Comparison of ENCODE assay signal across 18 cellular contexts in the genomic region with DNA sequence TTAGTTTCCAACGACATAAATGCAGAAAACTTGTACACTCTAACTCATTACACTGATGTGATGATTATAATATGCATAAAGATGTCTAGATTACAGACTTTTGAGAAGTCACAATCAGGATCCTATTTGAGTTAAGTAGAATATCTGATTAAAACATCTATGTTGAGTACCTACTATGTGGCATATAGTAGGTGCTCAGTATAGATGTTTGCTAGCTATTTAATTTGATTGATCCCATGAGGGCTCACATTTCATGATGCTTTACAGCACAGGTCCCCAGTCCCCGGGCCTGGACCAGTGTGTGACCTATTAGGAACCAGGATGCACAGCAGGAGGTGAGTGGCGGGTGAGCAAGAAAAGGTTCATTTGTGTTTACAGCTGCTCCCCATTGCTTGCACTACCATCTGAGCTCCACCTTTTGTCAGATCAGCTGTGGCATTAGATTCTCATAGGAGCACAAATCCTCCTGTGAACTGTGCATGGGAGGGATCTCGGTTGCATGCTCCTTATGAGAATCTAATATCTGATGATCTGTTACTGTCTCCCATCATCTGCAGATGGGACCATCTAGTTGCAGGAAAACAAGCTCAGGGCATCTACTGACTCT. TPM values are rescaled to one million over a fixed set of nuclear protein-coding genes. Genes with fewer than 3 reads are reported as not detected.
DNase-seq lines count a peak whose midpoint lies in the region; ATAC-seq and TF ChIP-seq lines count a peak whose summit lies in the region.
"Had no signal": no experiment of that assay in that cellular context is flagged by ENCODE, and none has a peak within 500 bp of the region (broad histone marks: within the 10 kb centered on the region; RNA-seq: fewer than 3 reads in every experiment).

No MANE protein-coding gene starts in this region.

- ATAC-seq in PC-3 = peak; percentile 21; the same call in 1 of the 2 replicates
- no peak for ATAC-seq in HG03280 (IDR thresholded peaks at IDR 0.05; ENCODE audit: unreplicated experiment)
- ATAC-seq in HG03097 (IDR thresholded peaks at IDR 0.05; ENCODE audit: low FRiP score, unreplicated experiment) = no peak
- ATAC-seq in GM18498 (IDR thresholded peaks at IDR 0.05; ENCODE audit: unreplicated experiment) = no peak
- ATAC-seq: activated naive CD8-positive, alpha-beta T cell treated with anti-CD3 and anti-CD28 coated beads, Interleukin-2, amount 50 U/mL, for 24 hours; sciatic nerve; WTC11 had no signal

- peak overlapping the region; percentile 97 for H3K9ac ChIP-seq in PC-3 (ENCODE audit: low read length)
- H3K9ac ChIP-seq in mammary epithelial cell (ENCODE audit: insufficient read depth, low read length) = no peak overlapping the region
- peak overlapping the region; percentile 17 for H3K9ac ChIP-seq in skeletal muscle satellite cell (ENCODE audit: low read depth, low read length)

- peak overlapping the region; percentile 96 for H3K27ac ChIP-seq in PC-3 (ENCODE audit: low read length)
- peak overlapping the region; percentile 24 for H3K27ac ChIP-seq in mammary epithelial cell (ENCODE audit: insufficient read depth, low read depth, low read length)

- TF ChIP-seq CTCF in PC-3 (conservative IDR thresholded peaks at IDR 0.05; ENCODE audit: low read depth, low read length) (no peak), mammary epithelial cell (conservative IDR thresholded peaks at IDR 0.05 in 1 of 2, IDR thresholded peaks at IDR 0.05 in 1 of 2; ENCODE audit: extremely low read depth in 1 of 2, insufficient read depth in 1 of 2, low read depth in 1 of 2, low read length in 2 of 2) (no peak)

- H3F3A ChIP-seq in PC-3 (ENCODE audit: low read length, unreplicated experiment) = peaks cover 35% of the 10 kb centered on the region

- no peaks in the 10 kb centered on the region for H3K27me3 ChIP-seq in PC-3 (ENCODE audit: low read length)
- no peaks in the 10 kb centered on the region for H3K27me3 ChIP-seq in mammary epithelial cell (ENCODE audit: insufficient read depth, low read length)
- H3K27me3 ChIP-seq in skeletal muscle satellite cell (ENCODE audit: control insufficient read depth, insufficient read depth, low read length) = no peaks in the 10 kb centered on the region

- BruUV-seq in PC-3 (replicated peaks; lab: Mats Ljungman, UMichigan) (TSS peak; percentile 45), mammary epithelial cell (replicated peaks; lab: Mats Ljungman, UMichigan) (no TSS peak)

- POLR2A ChIA-PET in PC-3 (lab: Charles Lee; ENCODE audit: unreplicated experiment) = interaction anchor here (0.5 to 1.9 kb wide), 6 partner anchors 12 to 452 kb away, joined by 3 to 5 read pairs (median 3); no protein-coding TSS in a partner anchor

- intact Hi-C loops in PC-3 (cut with micrococcal nuclease) = loop anchor here (5.0 kb wide), 1 partner anchor 45 kb away; no protein-coding TSS in a partner anchor
- intact Hi-C loops in mammary epithelial cell (cut with micrococcal nuclease) = no loop called here

- H4K20me1 ChIP-seq in PC-3 (ENCODE audit: low read length) (no peaks in the 10 kb centered on the region), mammary epithelial cell (ENCODE audit: insufficient read depth, low read length) (no peaks in the 10 kb centered on the region)

- peak; percentile 28 for DNase-seq in H4 (ENCODE audit: low spot score)
- DNase-seq in PC-3 = no peak
- no peak for DNase-seq in mammary epithelial cell
- DNase-seq: activated naive CD8-positive, alpha-beta T cell treated with anti-CD3 and anti-CD28 coated beads, Interleukin-2, amount 50 U/mL, for 24 hours; C1 segment of cervical spinal cord; caudate nucleus; midbrain; NCI-H2081; NCI-H526 treated with DMSO at 0.1 percent for 48 hours; RPMI8226; stimulated activated CD4-positive, alpha-beta T cell treated with anti-CD3 and anti-CD28 coated beads, Interleukin-4, amount 100 ng/mL, for 24 hours; stimulated activated CD8-positive, alpha-beta memory T cell treated with anti-CD3 and anti-CD28 coated beads, Interleukin-4, amount 100 ng/mL, for 48 hours had no signal

- no peaks in the 10 kb centered on the region for H3K36me3 ChIP-seq in PC-3 (ENCODE audit: low read depth, low read length)
- no peaks in the 10 kb centered on the region for H3K36me3 ChIP-seq in mammary epithelial cell (ENCODE audit: insufficient read depth, low read length)
- no peaks in the 10 kb centered on the region for H3K36me3 ChIP-seq in skeletal muscle satellite cell (ENCODE audit: insufficient read depth, low read length)

- no peaks in the 10 kb centered on the region for H3K9me3 ChIP-seq in PC-3 (ENCODE audit: low read length)
- no peaks in the 10 kb centered on the region for H3K9me3 ChIP-seq in mammary epithelial cell (replicated peaks; ENCODE audit: insufficient read depth, low read length)
- H3K9me3 ChIP-seq in skeletal muscle satellite cell (replicated peaks; ENCODE audit: low read length) = no peaks in the 10 kb centered on the region

- H3K4me3 ChIP-seq in PC-3 (ENCODE audit: low read length) (no peak overlapping the region), mammary epithelial cell (replicated peaks in 1 of 3; ENCODE audit: insufficient read depth in 1 of 3, low read depth in 2 of 3, low read length in 3 of 3) (no peak overlapping the region), skeletal muscle satellite cell (ENCODE audit: low read length) (no peak overlapping the region)

- 95% methylated on average over 4 of the region's 4 CpGs for WGBS in mammary epithelial cell (ENCODE audit: low coverage, missing lambda C conversion rate)

- H3K9me2 ChIP-seq in PC-3 (replicated peaks; ENCODE audit: low read length) = no peaks in the 10 kb centered on the region

- in situ Hi-C loops in mammary epithelial cell (cut with MboI; ENCODE audit: low sequenced_read_pairs in 2 of 2) = no loop called here

- CTCF ChIA-PET in PC-3 (lab: Charles Lee) (interaction anchor here (1.6 kb wide), 1 partner anchor 157 kb away, joined by 5 read pairs; no protein-coding TSS in a partner anchor), mammary epithelial cell (lab: Charles Lee; ENCODE audit: low non-redundant PET) (no interaction called here)

- dilution Hi-C loops in mammary epithelial cell (cut with HindIII; ENCODE audit: low sequenced_read_pairs) = loop anchor here (5.0 kb wide), 1 partner anchor 35 kb away; no protein-coding TSS in a partner anchor

- H3K4me2 ChIP-seq in PC-3 (ENCODE audit: low read length) = peak overlapping the region; percentile 46
- H3K4me2 ChIP-seq in mammary epithelial cell (ENCODE audit: insufficient read depth, low read depth, low read length) = no peak overlapping the region
- peak overlapping the region; percentile 62 for H3K4me2 ChIP-seq in skeletal muscle satellite cell (ENCODE audit: low read length)

- no peaks in the 10 kb centered on the region for H3K79me2 ChIP-seq in PC-3 (ENCODE audit: low read length)
- H3K79me2 ChIP-seq in mammary epithelial cell (ENCODE audit: insufficient read depth, low read length) = no peaks in the 10 kb centered on the region

- no peak overlapping the region for H2AFZ ChIP-seq in PC-3 (ENCODE audit: low read length)
- no peak overlapping the region for H2AFZ ChIP-seq in mammary epithelial cell (ENCODE audit: low read depth, low read length)

- H3K4me1 ChIP-seq in PC-3 (ENCODE audit: insufficient read depth, low read length) (peaks cover 73% of the 10 kb centered on the region), mammary epithelial cell (ENCODE audit: insufficient read depth, low read length) (peaks cover 60% of the 10 kb centered on the region), skeletal muscle satellite cell (ENCODE audit: control insufficient read depth, insufficient read depth, low read length) (peaks cover 66% of the 10 kb centered on the region)

RNA-seq across cellular contexts. Expression of a gene that starts 33.0 kb away (rescaled TPM):
- total RNA-seq in H4 (2014; rRNA removed; shearing (Covaris generic)) = 26.7 and 45.3 TPM in 2 replicates
- total RNA-seq in PC-3 (2014; rRNA removed) (360 and 477 TPM in 2 replicates), mammary epithelial cell (10 to 100 TPM in 1 of 2 donors, 1 to 10 TPM in 1; 1.0 to 14.0 TPM)
- 5.3 TPM for polyA plus RNA-seq in mammary epithelial cell
- polyA minus RNA-seq in mammary epithelial cell = 12.8 TPM
- total RNA-seq in skeletal muscle satellite cell (2012; rRNA removed) = 86.9 and 314 TPM in 2 replicates
- total RNA-seq: WTC11 had no signal
